In the genomic region with DNA sequence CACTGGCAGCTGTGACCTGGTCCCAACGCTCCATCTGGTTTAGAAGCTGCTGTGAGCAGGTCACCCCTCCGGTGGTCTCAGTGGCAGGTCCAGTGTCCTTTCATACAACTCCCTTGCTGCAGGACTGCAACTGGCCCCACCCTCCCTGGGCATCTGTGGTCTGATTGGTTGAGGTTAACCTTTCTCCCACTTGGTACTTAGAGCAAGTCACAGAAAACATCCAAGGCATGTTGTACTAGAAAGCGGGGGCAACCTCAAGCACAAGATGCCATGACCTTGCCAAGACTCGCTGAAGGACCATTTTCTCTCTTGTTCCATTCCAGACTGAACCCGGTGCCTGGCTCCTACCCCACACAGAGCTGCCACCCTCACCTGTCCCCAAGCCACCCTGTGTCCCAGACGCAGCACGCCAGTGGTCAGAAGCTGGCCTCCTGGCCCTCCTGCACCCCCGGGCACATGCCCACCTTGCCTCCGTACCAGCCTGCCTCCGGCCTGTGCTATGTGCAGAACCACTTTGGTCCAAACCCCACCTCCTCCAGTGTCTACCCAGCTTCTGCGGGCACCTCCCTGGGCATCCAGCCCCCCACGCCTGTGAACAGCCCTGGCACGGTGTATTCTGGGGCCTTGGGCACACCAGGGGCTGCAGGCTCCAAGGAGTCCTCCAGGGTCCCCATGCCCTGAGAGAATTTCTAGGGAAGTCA, we compare ENCODE assay signal across 16 cellular contexts.
"Had no signal": no experiment of that assay in that cellular context is flagged by ENCODE, and none has a peak within 500 bp of the region (broad histone marks: within the 10 kb centered on the region; RNA-seq: fewer than 3 reads in every experiment).

No MANE protein-coding gene starts in this region.

- H3K36me3 ChIP-seq: colonic mucosa had no signal

- H3K9me3 ChIP-seq: colonic mucosa, heart right ventricle, right lobe of liver, spleen, suprapubic skin had no signal

- H3K4me3 ChIP-seq: cardiac muscle cell, colonic mucosa, heart right ventricle, right lobe of liver, spleen, suprapubic skin had no signal

- FAIRE-seq: islet of Langerhans had no signal

- H3K27ac ChIP-seq: colonic mucosa, spleen, suprapubic skin had no signal

- H3K4me1 ChIP-seq: colonic mucosa had no signal

- ATAC-seq: activated naive CD8-positive, alpha-beta T cell treated with anti-CD3 and anti-CD28 coated beads, Interleukin-2, amount 50 U/mL, for 24 hours had no signal

- DNase-seq: activated CD4-positive, alpha-beta T cell treated with anti-CD3 and anti-CD28 coated beads, Interleukin-2, amount 50 U/mL, for 1 hour; activated CD4-positive, CD25-positive, alpha-beta regulatory T cell; activated effector memory CD4-positive, alpha-beta T cell treated with anti-CD3 and anti-CD28 coated beads, Interleukin-2, amount 50 U/mL, for 16 hours; activated naive CD8-positive, alpha-beta T cell treated with anti-CD3 and anti-CD28 coated beads, Interleukin-2, amount 50 U/mL, for 24 hours; activated T-cell treated with anti-CD3 and anti-CD28 coated beads, Interleukin-2, amount 50 U/mL, for 1 hour; colonic mucosa; effector CD8-positive, alpha-beta T cell; foreskin melanocyte; spleen; stimulated activated CD4-positive, alpha-beta T cell treated with anti-CD3 and anti-CD28 coated beads, Interleukin-1b, Interleukin-23, amount 100 ng/mL, for 48 hours; stimulated activated naive CD4-positive, alpha-beta T cell treated with Interleukin-2 at 50 U/mL for 16 hours had no signal

- H3K27me3 ChIP-seq: cardiac muscle cell, colonic mucosa, heart right ventricle, right lobe of liver, spleen, suprapubic skin had no signal
